17 cellular contexts compared by ENCODE assay signal in genomic region chr4:10666616-10667015, GRCh38.
DNase-seq lines count a peak whose midpoint lies in the region; TF ChIP-seq lines count a peak whose summit lies in the region.
"Had no signal": no experiment of that assay in that cellular context is flagged by ENCODE, and none has a peak within 500 bp of the region (broad histone marks: within the 10 kb centered on the region; RNA-seq: fewer than 3 reads in every experiment).

No MANE protein-coding gene starts in this region.

- DNase-seq in DMS53 (lab: John Stamatoyannopoulos, UW) (peak; percentile 77), MM.1S (no peak), NCI-H345 treated with DMSO at 0.1 percent for 48 hours (lab: John Stamatoyannopoulos, UW; ENCODE audit: unreplicated experiment) (peak; percentile 25), cerebellar nuclear complex (lab: John Stamatoyannopoulos, UW) (peak; percentile 43 to 54), HuH-7.5 (ENCODE audit: low spot score) (no peak), NCI-H2107 treated with DMSO at 0.1 percent for 48 hours (lab: John Stamatoyannopoulos, UW; ENCODE audit: unreplicated experiment) (no peak), HEK293T (ENCODE audit: extremely low spot score) (no peak)
- DNase-seq: CD8-positive, alpha-beta T cell; DMS79 treated with DMSO at 0.1 percent for 48 hours; NCI-H1417 treated with DMSO at 0.1 percent for 48 hours; NCI-H2107; NCI-H2227 treated with DMSO at 0.1 percent for 48 hours; NCI-H524 treated with DMSO at 0.1 percent for 48 hours; SHP77 treated with DMSO at 0.1 percent for 48 hours; T-cell had no signal

- no peaks in the 10 kb centered on the region for H3K9me3 ChIP-seq in MM.1S (replicated peaks; ENCODE audit: insufficient read depth, low read length)
- H3K9me3 ChIP-seq: BLaER1 treated with 17β-estradiol and CSF1 and Interleukin-3, amounts not matched to agents 10 nM and 100 nM had no signal

- CTCF ChIA-PET in HEK293T (lab: Yijun Ruan, JAX) = no interaction called here

- H3K9ac ChIP-seq in MM.1S (ENCODE audit: low read length) = no peak overlapping the region
- H3K9ac ChIP-seq: BLaER1 treated with 17β-estradiol and CSF1 and Interleukin-3, amounts not matched to agents 10 nM and 100 nM had no signal

- H3K27ac ChIP-seq in MM.1S (ENCODE audit: low read length) = no peak overlapping the region
- H3K27ac ChIP-seq: BLaER1 treated with 17β-estradiol and CSF1 and Interleukin-3, amounts not matched to agents 10 nM and 100 nM; HL-60 had no signal

- POLR2A ChIA-PET in HEK293T (lab: Yijun Ruan, JAX) = no interaction called here

- no peaks in the 10 kb centered on the region for H3K36me3 ChIP-seq in MM.1S (replicated peaks; ENCODE audit: insufficient read depth, low read length)
- H3K36me3 ChIP-seq: BLaER1 treated with 17β-estradiol and CSF1 and Interleukin-3, amounts not matched to agents 10 nM and 100 nM had no signal

- H3F3A ChIP-seq in MM.1S (ENCODE audit: insufficient read depth, low read length) = peaks cover 7% of the 10 kb centered on the region

- H3K4me1 ChIP-seq in MM.1S (ENCODE audit: low read length) = peaks cover 23% of the 10 kb centered on the region

- no peaks in the 10 kb centered on the region for H3K79me2 ChIP-seq in MM.1S (ENCODE audit: low read length)

- no peaks in the 10 kb centered on the region for H3K9me2 ChIP-seq in MM.1S (replicated peaks; ENCODE audit: insufficient read depth, low read length)

- H2AFZ ChIP-seq in MM.1S (ENCODE audit: low read length) = no peak overlapping the region

- H3K4me2 ChIP-seq in MM.1S (ENCODE audit: low read depth, low read length) = 0 out of 2 replicates have a peak overlapping the region, but pooled peaks have one; percentile 10
- H3K4me2 ChIP-seq: BLaER1 treated with 17β-estradiol and CSF1 and Interleukin-3, amounts not matched to agents 10 nM and 100 nM had no signal

- no peak for TF ChIP-seq CTCF in MM.1S (IDR thresholded peaks at IDR 0.05; ENCODE audit: low read length)

- H3K4me3 ChIP-seq in MM.1S (ENCODE audit: low read length) = no peak overlapping the region
- H3K4me3 ChIP-seq: BLaER1 treated with 17β-estradiol and CSF1 and Interleukin-3, amounts not matched to agents 10 nM and 100 nM had no signal

- no peaks in the 10 kb centered on the region for H4K20me1 ChIP-seq in MM.1S (ENCODE audit: insufficient read depth, low read length)
- H4K20me1 ChIP-seq: BLaER1 treated with 17β-estradiol and CSF1 and Interleukin-3, amounts not matched to agents 10 nM and 100 nM had no signal

- no peaks in the 10 kb centered on the region for H3K27me3 ChIP-seq in MM.1S (replicated peaks; ENCODE audit: insufficient read depth, low read length)
- H3K27me3 ChIP-seq: BLaER1 treated with 17β-estradiol and CSF1 and Interleukin-3, amounts not matched to agents 10 nM and 100 nM had no signal

TF ChIP-seq in HEK293T, 16 proteins besides CTCF, POLR2A, EP300 and RAD21:
- TF ChIP-seq ARNT (IDR thresholded peaks at IDR 0.05) (no peak), LEF1 (IDR thresholded peaks at IDR 0.05; ENCODE audit: borderline replicate concordance) (no peak), ZNF384 (IDR thresholded peaks at IDR 0.05) (no peak)
TF ChIP-seq in HEK293T: peak in this region for 0.

Comparison
In these comparisons a context has a peak if more than half of its experiments do, and no peak if none do; other contexts are left out.
1. DNase-seq: peak in DMS53 (single experiment), NCI-H345 treated with DMSO at 0.1 percent for 48 hours (single experiment) and cerebellar nuclear complex (2 of 2); none in MM.1S (single experiment), HuH-7.5 (single experiment), NCI-H2107 treated with DMSO at 0.1 percent for 48 hours (single experiment) and HEK293T (single experiment).